ENCODE assay signal across 1 cellular context in genomic region chr22:43828711-43829447, GRCh38.
TF ChIP-seq lines count a peak whose summit lies in the region.

No MANE protein-coding gene starts in this region.

TF ChIP-seq in HepG2, 621 proteins besides CTCF, POLR2A, EP300 and RAD21:
- TF ChIP-seq E2F1 (CRISPR knock-in tag; IDR thresholded peaks at IDR 0.05) (no peak), ZNF816 (CRISPR knock-in tag; IDR thresholded peaks at IDR 0.05; ENCODE audit: borderline replicate concordance) (no peak), HNF1A (IDR thresholded peaks at IDR 0.05; ENCODE audit: low read depth) (no peak), HNF1A (CRISPR knock-in tag; IDR thresholded peaks at IDR 0.05; ENCODE audit: borderline replicate concordance) (no peak), ZNF598 (CRISPR knock-in tag; IDR thresholded peaks at IDR 0.05; ENCODE audit: borderline replicate concordance) (no peak), MXI1 (IDR thresholded peaks at IDR 0.05; ENCODE audit: borderline replicate concordance, low read depth, low read length) (no peak), HNRNPLL (IDR thresholded peaks at IDR 0.05; ENCODE audit: low read depth, low read length, poor library complexity, severe bottlenecking) (no peak), FOXO1 (CRISPR knock-in tag; IDR thresholded peaks at IDR 0.05) (no peak), HNRNPH1 (optimal IDR thresholded peaks at IDR 0.05; ENCODE audit: low read depth, low read length) (no peak), ZNF563 (CRISPR knock-in tag; IDR thresholded peaks at IDR 0.05) (no peak), ASH2L (IDR thresholded peaks at IDR 0.05; ENCODE audit: insufficient read length, low read depth, low read length) (no peak), ZNF17 (CRISPR knock-in tag; IDR thresholded peaks at IDR 0.05) (no peak), SOX13 (IDR thresholded peaks at IDR 0.05) (no peak), SOX13 (CRISPR knock-in tag; conservative IDR thresholded peaks at IDR 0.05 in 1 of 2, IDR thresholded peaks at IDR 0.05 in 1 of 2) (no peak), HDAC1 (CRISPR knock-in tag; IDR thresholded peaks at IDR 0.05) (no peak), GMEB2 (CRISPR knock-in tag; IDR thresholded peaks at IDR 0.05; ENCODE audit: low read depth) (no peak), ZBTB2 (CRISPR knock-in tag; IDR thresholded peaks at IDR 0.05; ENCODE audit: low read depth) (no peak), ZNF782 (CRISPR knock-in tag; IDR thresholded peaks at IDR 0.05; ENCODE audit: borderline replicate concordance) (no peak), CAMTA2 (CRISPR knock-in tag; IDR thresholded peaks at IDR 0.05; ENCODE audit: borderline replicate concordance) (no peak), PRDM15 (CRISPR knock-in tag; IDR thresholded peaks at IDR 0.05) (no peak), PBX2 (CRISPR knock-in tag; IDR thresholded peaks at IDR 0.05) (no peak), ZBED4 (CRISPR knock-in tag; IDR thresholded peaks at IDR 0.05; ENCODE audit: borderline replicate concordance) (no peak)
